In the genomic region with DNA sequence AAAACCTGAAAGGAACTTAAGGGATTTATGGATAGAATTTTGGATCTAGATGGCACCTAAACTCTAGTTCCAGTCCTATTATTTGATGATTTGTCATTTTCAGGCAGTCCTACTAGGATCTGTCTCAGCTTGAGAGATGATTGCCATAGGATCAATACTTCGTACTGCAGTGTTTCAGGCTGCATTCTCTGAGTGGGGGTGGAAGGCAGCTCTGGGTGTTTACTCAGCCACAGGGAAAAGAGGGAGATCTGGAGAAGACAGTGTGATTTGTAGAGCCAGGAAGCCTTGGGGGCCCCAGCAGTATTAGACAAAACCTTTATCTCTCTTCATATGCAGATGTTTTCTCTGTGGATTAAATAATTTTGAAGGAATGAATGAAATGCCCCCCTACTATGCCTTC, we compare ENCODE assay signal across 26 cellular contexts.
"Had no signal": no experiment of that assay in that cellular context is flagged by ENCODE, and none has a peak within 500 bp of the region (broad histone marks: within the 10 kb centered on the region; RNA-seq: fewer than 3 reads in every experiment).

No MANE protein-coding gene starts in this region.

- H2AFZ ChIP-seq: hepatocyte, parathyroid adenoma had no signal

- H3K4me3 ChIP-seq: dorsolateral prefrontal cortex, gastroesophageal sphincter, heart left ventricle, hepatocyte, lower lobe of right lung, prostate gland, right atrium auricular region, sigmoid colon, spleen, suprapubic skin, transverse colon, upper lobe of right lung, uterus had no signal

- H3K27ac ChIP-seq: dorsolateral prefrontal cortex, epithelial cell of prostate, gastroesophageal sphincter, heart left ventricle, hepatocyte, lower lobe of right lung, neutrophil, parathyroid adenoma, prostate gland, right atrium auricular region, sigmoid colon, spleen, suprapubic skin, transverse colon, upper lobe of right lung, uterus had no signal

- H3K79me2 ChIP-seq: hepatocyte, parathyroid adenoma had no signal

- H3K36me3 ChIP-seq: gastroesophageal sphincter, heart left ventricle, lower lobe of right lung, neutrophil, prostate gland, right atrium auricular region, sigmoid colon, spleen, suprapubic skin, transverse colon, upper lobe of right lung, uterus had no signal

- H3K27me3 Mint-ChIP-seq: stimulated activated naive B cell treated with anti-CD40 and anti-IgM and Interleukin-4, amounts not matched to agents 10 μg/mL and 1 μg/mL and 100 μg/mL, for 72 hours; stimulated activated naive CD8-positive, alpha-beta T cell treated with anti-CD3 and anti-CD28 coated beads, Interleukin-15, amount 100 ng/mL, for 72 hours had no signal

- H3K27me3 ChIP-seq: dorsolateral prefrontal cortex, heart left ventricle, neutrophil, right atrium auricular region, sigmoid colon, spleen, suprapubic skin, transverse colon, upper lobe of right lung, uterus had no signal

- H3K36me3 Mint-ChIP-seq: naive thymus-derived CD8-positive, alpha-beta T cell; stimulated activated naive B cell treated with anti-CD40 and anti-IgM and Interleukin-4, amounts not matched to agents 10 μg/mL and 1 μg/mL and 100 μg/mL, for 72 hours had no signal

- ATAC-seq: esophagus mucosa; gastroesophageal sphincter; heart left ventricle; left ventricle myocardium superior; lower lobe of right lung; naive thymus-derived CD8-positive, alpha-beta T cell; stimulated activated naive B cell treated with anti-CD40 and anti-IgM and Interleukin-4, amounts not matched to agents 10 μg/mL and 1 μg/mL and 100 μg/mL, for 72 hours; stimulated activated naive CD8-positive, alpha-beta T cell treated with anti-CD3 and anti-CD28 coated beads, Interleukin-15, amount 100 ng/mL, for 72 hours; upper lobe of right lung had no signal

- DNase-seq: dorsolateral prefrontal cortex; effector CD4-positive, alpha-beta T cell; foreskin fibroblast; heart left ventricle; left ventricle myocardium superior; lower lobe of right lung; naive thymus-derived CD8-positive, alpha-beta T cell; sigmoid colon; spleen; stimulated activated CD4-positive, alpha-beta T cell treated with anti-CD3 and anti-CD28 coated beads, Interleukin-4, amount 100 ng/mL, for 4 hours; stimulated activated naive B cell treated with anti-CD40 and anti-IgM and Interleukin-4, amounts not matched to agents 10 μg/mL and 1 μg/mL and 100 μg/mL, for 72 hours; stimulated activated naive CD8-positive, alpha-beta T cell treated with anti-CD3 and anti-CD28 coated beads, Interleukin-15, amount 100 ng/mL, for 72 hours; transverse colon; upper lobe of right lung; uterus had no signal

- H3K4me2 ChIP-seq: hepatocyte had no signal

- H3K4me1 Mint-ChIP-seq: naive thymus-derived CD8-positive, alpha-beta T cell; stimulated activated naive B cell treated with anti-CD40 and anti-IgM and Interleukin-4, amounts not matched to agents 10 μg/mL and 1 μg/mL and 100 μg/mL, for 72 hours; stimulated activated naive CD8-positive, alpha-beta T cell treated with anti-CD3 and anti-CD28 coated beads, Interleukin-15, amount 100 ng/mL, for 72 hours had no signal

- H3K9me3 ChIP-seq: gastroesophageal sphincter, heart left ventricle, lower lobe of right lung, neutrophil, prostate gland, right atrium auricular region, sigmoid colon, suprapubic skin, transverse colon, upper lobe of right lung, uterus had no signal

- FAIRE-seq: colon, keratinocyte had no signal

- H3K4me3 Mint-ChIP-seq: naive thymus-derived CD8-positive, alpha-beta T cell; stimulated activated naive B cell treated with anti-CD40 and anti-IgM and Interleukin-4, amounts not matched to agents 10 μg/mL and 1 μg/mL and 100 μg/mL, for 72 hours; stimulated activated naive CD8-positive, alpha-beta T cell treated with anti-CD3 and anti-CD28 coated beads, Interleukin-15, amount 100 ng/mL, for 72 hours had no signal

- H3K27ac Mint-ChIP-seq: naive thymus-derived CD8-positive, alpha-beta T cell; stimulated activated naive B cell treated with anti-CD40 and anti-IgM and Interleukin-4, amounts not matched to agents 10 μg/mL and 1 μg/mL and 100 μg/mL, for 72 hours; stimulated activated naive CD8-positive, alpha-beta T cell treated with anti-CD3 and anti-CD28 coated beads, Interleukin-15, amount 100 ng/mL, for 72 hours had no signal

- H3K4me1 ChIP-seq: gastroesophageal sphincter, heart left ventricle, lower lobe of right lung, parathyroid adenoma, prostate gland, right atrium auricular region, sigmoid colon, spleen, suprapubic skin, transverse colon, upper lobe of right lung, uterus had no signal

- H3K9ac ChIP-seq: parathyroid adenoma had no signal
